In the genomic region with DNA sequence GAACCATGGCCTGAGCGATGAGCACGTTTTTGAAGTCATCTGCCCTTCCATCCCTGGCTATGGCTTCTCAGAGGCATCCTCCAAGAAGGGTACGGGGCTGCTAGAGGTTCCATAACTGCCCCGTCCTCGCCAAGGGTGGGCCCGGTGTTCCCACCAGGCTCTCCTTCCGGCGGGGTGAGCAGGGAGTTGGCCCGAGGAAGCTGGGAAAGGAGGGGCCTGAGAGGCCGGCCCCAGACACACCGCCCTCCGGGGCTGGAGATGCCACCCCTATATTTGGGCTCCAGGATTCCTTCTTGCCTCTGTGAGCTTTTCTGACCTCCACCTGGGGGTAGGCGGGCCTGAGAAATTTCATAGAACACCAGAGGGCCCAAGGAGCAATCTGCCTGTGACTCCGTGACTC, we compare ENCODE assay signal across 21 cellular contexts. TPM values are rescaled to one million over a fixed set of nuclear protein-coding genes. Genes with fewer than 3 reads are reported as not detected.
"Had no signal": no experiment of that assay in that cellular context is flagged by ENCODE, and none has a peak within 500 bp of the region (broad histone marks: within the 10 kb centered on the region; RNA-seq: fewer than 3 reads in every experiment).

No MANE protein-coding gene starts in this region.

- H3K9me3 ChIP-seq: pancreas, testis, tibial nerve had no signal

- H3K4me3 ChIP-seq: dorsolateral prefrontal cortex, hepatocyte, pancreas, testis, tibial nerve had no signal

- H3K27me3 ChIP-seq: dorsolateral prefrontal cortex, hepatocyte, pancreas, testis, tibial nerve had no signal

- H3K27me3 Mint-ChIP-seq: naive thymus-derived CD8-positive, alpha-beta T cell; progenitor cell of endocrine pancreas had no signal

- ATAC-seq: naive thymus-derived CD8-positive, alpha-beta T cell; pancreas; right cardiac atrium; stimulated activated naive CD8-positive, alpha-beta T cell treated with anti-CD3 and anti-CD28 coated beads, Interleukin-15, Interleukin-2, amounts not matched to agents 100 U/mL and 50 U/mL, for 24 hours had no signal

- H3K4me1 Mint-ChIP-seq: neural crest cell had no signal

- H3K4me3 Mint-ChIP-seq: naive thymus-derived CD8-positive, alpha-beta T cell; neural crest cell had no signal

- H3K27ac ChIP-seq: hepatocyte, pancreas, tibial nerve had no signal

- DNase-seq: cortex of kidney; effector CD8-positive, alpha-beta T cell; foreskin melanocyte; head of caudate nucleus; mammary epithelial cell; nucleus accumbens; small intestine; stimulated activated CD4-positive, alpha-beta T cell treated with anti-CD3 and anti-CD28 coated beads, Interleukin-12 subunit alpha, Interleukin-12 subunit beta, amount 100 ng/mL, for 4 hours; stimulated activated CD4-positive, alpha-beta T cell treated with anti-CD3 and anti-CD28 coated beads, Interleukin-2, amount 100 ng/mL, for 48 hours; stimulated activated naive CD8-positive, alpha-beta T cell treated with anti-CD3 and anti-CD28 coated beads, Interleukin-15, Interleukin-2, amounts not matched to agents 100 U/mL and 50 U/mL, for 24 hours; testis had no signal

- H3K9me3 Mint-ChIP-seq: naive thymus-derived CD8-positive, alpha-beta T cell; neural crest cell had no signal

RNA-seq across cellular contexts. Expression of a gene that starts 50.2 kb away (rescaled TPM):
- total RNA-seq: kidney epithelial cell; mammary epithelial cell; mesenteric fat pad; naive thymus-derived CD8-positive, alpha-beta T cell had no signal
